Comparison of ENCODE assay signal across 1 cellular context in the genomic region with DNA sequence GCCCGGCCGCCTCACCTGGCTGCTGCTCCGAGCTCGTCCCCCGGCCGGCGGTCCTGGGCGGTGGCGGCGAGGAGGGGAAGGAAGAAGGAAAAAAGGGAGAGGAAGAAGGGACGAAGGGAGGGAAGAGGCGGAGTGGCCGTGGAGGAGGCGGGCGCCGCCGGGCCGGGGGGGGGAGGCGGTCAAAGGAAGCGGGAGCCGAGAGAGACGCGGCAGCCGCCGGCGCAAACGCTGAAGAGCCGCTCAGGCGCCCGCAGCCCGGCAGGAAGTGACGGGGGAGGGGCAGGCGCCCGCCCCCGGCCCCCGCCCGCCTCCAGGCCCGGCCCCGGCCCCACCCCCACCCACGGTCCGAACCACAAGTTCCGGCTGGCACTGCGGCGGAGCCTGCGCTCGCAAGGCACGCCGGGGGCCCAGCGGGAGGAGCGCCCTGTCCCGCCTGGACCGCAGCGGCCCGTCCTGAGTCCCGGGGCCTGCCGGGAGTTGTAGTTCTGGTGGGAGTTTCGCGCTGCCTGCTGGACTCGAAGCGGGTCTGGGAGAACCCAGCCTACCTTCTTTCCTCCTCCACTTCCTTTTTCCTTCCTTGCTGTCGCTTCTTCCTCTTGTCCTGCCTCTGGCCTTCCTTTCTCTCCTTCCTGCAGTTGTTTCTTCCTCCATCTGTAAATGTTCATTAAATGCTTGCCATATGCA.
TF ChIP-seq lines count a peak whose summit lies in the region.

A gene with protein sequence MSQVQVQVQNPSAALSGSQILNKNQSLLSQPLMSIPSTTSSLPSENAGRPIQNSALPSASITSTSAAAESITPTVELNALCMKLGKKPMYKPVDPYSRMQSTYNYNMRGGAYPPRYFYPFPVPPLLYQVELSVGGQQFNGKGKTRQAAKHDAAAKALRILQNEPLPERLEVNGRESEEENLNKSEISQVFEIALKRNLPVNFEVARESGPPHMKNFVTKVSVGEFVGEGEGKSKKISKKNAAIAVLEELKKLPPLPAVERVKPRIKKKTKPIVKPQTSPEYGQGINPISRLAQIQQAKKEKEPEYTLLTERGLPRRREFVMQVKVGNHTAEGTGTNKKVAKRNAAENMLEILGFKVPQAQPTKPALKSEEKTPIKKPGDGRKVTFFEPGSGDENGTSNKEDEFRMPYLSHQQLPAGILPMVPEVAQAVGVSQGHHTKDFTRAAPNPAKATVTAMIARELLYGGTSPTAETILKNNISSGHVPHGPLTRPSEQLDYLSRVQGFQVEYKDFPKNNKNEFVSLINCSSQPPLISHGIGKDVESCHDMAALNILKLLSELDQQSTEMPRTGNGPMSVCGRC (minus strand): TSS at position 234 of the 684 bp plus-strand sequence. CDS start 22,133 bp downstream, outside the sequence.

TF ChIP-seq in GM12878, 131 proteins besides CTCF, POLR2A, EP300 and RAD21 (continued from another document and continues in another):
- TF ChIP-seq, protein P1, sequence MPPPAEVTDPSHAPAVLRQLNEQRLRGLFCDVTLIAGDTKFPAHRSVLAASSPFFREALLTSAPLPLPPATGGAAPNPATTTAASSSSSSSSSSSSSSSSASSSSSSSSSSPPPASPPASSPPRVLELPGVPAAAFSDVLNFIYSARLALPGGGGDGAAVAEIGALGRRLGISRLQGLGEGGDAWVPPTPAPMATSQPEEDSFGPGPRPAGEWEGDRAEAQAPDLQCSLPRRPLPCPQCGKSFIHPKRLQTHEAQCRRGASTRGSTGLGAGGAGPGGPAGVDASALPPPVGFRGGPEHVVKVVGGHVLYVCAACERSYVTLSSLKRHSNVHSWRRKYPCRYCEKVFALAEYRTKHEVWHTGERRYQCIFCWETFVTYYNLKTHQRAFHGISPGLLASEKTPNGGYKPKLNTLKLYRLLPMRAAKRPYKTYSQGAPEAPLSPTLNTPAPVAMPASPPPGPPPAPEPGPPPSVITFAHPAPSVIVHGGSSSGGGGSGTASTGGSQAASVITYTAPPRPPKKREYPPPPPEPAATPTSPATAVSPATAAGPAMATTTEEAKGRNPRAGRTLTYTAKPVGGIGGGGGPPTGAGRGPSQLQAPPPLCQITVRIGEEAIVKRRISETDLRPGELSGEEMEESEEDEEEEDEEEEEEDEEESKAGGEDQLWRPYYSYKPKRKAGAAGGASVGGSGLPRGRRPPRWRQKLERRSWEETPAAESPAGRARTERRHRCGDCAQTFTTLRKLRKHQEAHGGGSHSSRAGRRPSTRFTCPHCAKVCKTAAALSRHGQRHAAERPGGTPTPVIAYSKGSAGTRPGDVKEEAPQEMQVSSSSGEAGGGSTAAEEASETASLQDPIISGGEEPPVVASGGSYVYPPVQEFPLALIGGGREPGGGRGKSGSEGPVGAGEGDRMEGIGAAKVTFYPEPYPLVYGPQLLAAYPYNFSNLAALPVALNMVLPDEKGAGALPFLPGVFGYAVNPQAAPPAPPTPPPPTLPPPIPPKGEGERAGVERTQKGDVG (CRISPR knock-in tag; IDR thresholded peaks at IDR 0.05), result no peak
- no peak for TF ChIP-seq HDAC2 (IDR thresholded peaks at IDR 0.05)
- peak; percentile 9; the same call in 1 of the 2 replicates for TF ChIP-seq LARP7 (IDR thresholded peaks at IDR 0.05)
- no peak for TF ChIP-seq TCF7 (IDR thresholded peaks at IDR 0.05; ENCODE audit: borderline replicate concordance)
- TF ChIP-seq CBX5 (IDR thresholded peaks at IDR 0.05; ENCODE audit: low read depth), result no peak; the same call in 1 of the 2 replicates
- TF ChIP-seq CREM (IDR thresholded peaks at IDR 0.05; ENCODE audit: low read depth), result peak; percentile 80; the same call in 1 of the 2 replicates
- TF ChIP-seq, protein P2, sequence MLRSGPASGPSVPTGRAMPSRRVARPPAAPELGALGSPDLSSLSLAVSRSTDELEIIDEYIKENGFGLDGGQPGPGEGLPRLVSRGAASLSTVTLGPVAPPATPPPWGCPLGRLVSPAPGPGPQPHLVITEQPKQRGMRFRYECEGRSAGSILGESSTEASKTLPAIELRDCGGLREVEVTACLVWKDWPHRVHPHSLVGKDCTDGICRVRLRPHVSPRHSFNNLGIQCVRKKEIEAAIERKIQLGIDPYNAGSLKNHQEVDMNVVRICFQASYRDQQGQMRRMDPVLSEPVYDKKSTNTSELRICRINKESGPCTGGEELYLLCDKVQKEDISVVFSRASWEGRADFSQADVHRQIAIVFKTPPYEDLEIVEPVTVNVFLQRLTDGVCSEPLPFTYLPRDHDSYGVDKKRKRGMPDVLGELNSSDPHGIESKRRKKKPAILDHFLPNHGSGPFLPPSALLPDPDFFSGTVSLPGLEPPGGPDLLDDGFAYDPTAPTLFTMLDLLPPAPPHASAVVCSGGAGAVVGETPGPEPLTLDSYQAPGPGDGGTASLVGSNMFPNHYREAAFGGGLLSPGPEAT (IDR thresholded peaks at IDR 0.05; ENCODE audit: low read depth), result no peak
- TF ChIP-seq MYB (IDR thresholded peaks at IDR 0.05; ENCODE audit: borderline replicate concordance, low read depth, low read length), result no peak
- TF ChIP-seq NR2C1 (IDR thresholded peaks at IDR 0.05), result peak; percentile 63; the same call in 1 of the 2 replicates
- TF ChIP-seq, protein P3, sequence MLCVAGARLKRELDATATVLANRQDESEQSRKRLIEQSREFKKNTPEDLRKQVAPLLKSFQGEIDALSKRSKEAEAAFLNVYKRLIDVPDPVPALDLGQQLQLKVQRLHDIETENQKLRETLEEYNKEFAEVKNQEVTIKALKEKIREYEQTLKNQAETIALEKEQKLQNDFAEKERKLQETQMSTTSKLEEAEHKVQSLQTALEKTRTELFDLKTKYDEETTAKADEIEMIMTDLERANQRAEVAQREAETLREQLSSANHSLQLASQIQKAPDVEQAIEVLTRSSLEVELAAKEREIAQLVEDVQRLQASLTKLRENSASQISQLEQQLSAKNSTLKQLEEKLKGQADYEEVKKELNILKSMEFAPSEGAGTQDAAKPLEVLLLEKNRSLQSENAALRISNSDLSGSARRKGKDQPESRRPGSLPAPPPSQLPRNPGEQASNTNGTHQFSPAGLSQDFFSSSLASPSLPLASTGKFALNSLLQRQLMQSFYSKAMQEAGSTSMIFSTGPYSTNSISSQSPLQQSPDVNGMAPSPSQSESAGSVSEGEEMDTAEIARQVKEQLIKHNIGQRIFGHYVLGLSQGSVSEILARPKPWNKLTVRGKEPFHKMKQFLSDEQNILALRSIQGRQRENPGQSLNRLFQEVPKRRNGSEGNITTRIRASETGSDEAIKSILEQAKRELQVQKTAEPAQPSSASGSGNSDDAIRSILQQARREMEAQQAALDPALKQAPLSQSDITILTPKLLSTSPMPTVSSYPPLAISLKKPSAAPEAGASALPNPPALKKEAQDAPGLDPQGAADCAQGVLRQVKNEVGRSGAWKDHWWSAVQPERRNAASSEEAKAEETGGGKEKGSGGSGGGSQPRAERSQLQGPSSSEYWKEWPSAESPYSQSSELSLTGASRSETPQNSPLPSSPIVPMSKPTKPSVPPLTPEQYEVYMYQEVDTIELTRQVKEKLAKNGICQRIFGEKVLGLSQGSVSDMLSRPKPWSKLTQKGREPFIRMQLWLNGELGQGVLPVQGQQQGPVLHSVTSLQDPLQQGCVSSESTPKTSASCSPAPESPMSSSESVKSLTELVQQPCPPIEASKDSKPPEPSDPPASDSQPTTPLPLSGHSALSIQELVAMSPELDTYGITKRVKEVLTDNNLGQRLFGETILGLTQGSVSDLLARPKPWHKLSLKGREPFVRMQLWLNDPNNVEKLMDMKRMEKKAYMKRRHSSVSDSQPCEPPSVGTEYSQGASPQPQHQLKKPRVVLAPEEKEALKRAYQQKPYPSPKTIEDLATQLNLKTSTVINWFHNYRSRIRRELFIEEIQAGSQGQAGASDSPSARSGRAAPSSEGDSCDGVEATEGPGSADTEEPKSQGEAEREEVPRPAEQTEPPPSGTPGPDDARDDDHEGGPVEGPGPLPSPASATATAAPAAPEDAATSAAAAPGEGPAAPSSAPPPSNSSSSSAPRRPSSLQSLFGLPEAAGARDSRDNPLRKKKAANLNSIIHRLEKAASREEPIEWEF (IDR thresholded peaks at IDR 0.05; ENCODE audit: insufficient replicate concordance, low read depth, low read length), result no peak
- TF ChIP-seq SPI1 (IDR thresholded peaks at IDR 0.05; ENCODE audit: borderline replicate concordance, insufficient read depth, low read depth, low read length), result peak; percentile 13; the same call in 1 of the 2 replicates
- TF ChIP-seq KDM1A (IDR thresholded peaks at IDR 0.05; ENCODE audit: borderline replicate concordance), result no peak
- TF ChIP-seq, protein P4, sequence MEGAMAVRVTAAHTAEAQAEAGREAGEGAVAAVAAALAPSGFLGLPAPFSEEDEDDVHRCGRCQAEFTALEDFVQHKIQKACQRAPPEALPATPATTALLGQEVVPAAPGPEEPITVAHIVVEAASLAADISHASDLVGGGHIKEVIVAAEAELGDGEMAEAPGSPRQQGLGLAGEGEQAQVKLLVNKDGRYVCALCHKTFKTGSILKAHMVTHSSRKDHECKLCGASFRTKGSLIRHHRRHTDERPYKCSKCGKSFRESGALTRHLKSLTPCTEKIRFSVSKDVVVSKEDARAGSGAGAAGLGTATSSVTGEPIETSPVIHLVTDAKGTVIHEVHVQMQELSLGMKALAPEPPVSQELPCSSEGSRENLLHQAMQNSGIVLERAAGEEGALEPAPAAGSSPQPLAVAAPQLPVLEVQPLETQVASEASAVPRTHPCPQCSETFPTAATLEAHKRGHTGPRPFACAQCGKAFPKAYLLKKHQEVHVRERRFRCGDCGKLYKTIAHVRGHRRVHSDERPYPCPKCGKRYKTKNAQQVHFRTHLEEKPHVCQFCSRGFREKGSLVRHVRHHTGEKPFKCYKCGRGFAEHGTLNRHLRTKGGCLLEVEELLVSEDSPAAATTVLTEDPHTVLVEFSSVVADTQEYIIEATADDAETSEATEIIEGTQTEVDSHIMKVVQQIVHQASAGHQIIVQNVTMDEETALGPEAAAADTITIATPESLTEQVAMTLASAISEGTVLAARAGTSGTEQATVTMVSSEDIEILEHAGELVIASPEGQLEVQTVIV (IDR thresholded peaks at IDR 0.05; ENCODE audit: borderline replicate concordance, partially characterized antibody), result peak; percentile 46
- TF ChIP-seq, protein P5, sequence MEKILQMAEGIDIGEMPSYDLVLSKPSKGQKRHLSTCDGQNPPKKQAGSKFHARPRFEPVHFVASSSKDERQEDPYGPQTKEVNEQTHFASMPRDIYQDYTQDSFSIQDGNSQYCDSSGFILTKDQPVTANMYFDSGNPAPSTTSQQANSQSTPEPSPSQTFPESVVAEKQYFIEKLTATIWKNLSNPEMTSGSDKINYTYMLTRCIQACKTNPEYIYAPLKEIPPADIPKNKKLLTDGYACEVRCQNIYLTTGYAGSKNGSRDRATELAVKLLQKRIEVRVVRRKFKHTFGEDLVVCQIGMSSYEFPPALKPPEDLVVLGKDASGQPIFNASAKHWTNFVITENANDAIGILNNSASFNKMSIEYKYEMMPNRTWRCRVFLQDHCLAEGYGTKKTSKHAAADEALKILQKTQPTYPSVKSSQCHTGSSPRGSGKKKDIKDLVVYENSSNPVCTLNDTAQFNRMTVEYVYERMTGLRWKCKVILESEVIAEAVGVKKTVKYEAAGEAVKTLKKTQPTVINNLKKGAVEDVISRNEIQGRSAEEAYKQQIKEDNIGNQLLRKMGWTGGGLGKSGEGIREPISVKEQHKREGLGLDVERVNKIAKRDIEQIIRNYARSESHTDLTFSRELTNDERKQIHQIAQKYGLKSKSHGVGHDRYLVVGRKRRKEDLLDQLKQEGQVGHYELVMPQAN (conservative IDR thresholded peaks at IDR 0.05), result peak; percentile 78
- no peak for TF ChIP-seq PAX5 (IDR thresholded peaks at IDR 0.05; ENCODE audit: borderline replicate concordance, low read depth, low read length)
- no peak for TF ChIP-seq JUND (IDR thresholded peaks at IDR 0.05; ENCODE audit: low read depth, low read length)
- 0 out of 2 replicates have a peak, but pooled peaks have one; percentile 15 for TF ChIP-seq NRF1 (conservative IDR thresholded peaks at IDR 0.05; ENCODE audit: low read depth, low read length)
- TF ChIP-seq STAT3 (IDR thresholded peaks at IDR 0.05; ENCODE audit: low read depth, low read length), result no peak
- TF ChIP-seq, protein P6, sequence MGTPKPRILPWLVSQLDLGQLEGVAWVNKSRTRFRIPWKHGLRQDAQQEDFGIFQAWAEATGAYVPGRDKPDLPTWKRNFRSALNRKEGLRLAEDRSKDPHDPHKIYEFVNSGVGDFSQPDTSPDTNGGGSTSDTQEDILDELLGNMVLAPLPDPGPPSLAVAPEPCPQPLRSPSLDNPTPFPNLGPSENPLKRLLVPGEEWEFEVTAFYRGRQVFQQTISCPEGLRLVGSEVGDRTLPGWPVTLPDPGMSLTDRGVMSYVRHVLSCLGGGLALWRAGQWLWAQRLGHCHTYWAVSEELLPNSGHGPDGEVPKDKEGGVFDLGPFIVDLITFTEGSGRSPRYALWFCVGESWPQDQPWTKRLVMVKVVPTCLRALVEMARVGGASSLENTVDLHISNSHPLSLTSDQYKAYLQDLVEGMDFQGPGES (IDR thresholded peaks at IDR 0.05), result no peak
- TF ChIP-seq ZNF207 (IDR thresholded peaks at IDR 0.05; ENCODE audit: borderline replicate concordance), result no peak
- TF ChIP-seq ZNF24 (IDR thresholded peaks at IDR 0.05), result no peak
- TF ChIP-seq, protein P7, sequence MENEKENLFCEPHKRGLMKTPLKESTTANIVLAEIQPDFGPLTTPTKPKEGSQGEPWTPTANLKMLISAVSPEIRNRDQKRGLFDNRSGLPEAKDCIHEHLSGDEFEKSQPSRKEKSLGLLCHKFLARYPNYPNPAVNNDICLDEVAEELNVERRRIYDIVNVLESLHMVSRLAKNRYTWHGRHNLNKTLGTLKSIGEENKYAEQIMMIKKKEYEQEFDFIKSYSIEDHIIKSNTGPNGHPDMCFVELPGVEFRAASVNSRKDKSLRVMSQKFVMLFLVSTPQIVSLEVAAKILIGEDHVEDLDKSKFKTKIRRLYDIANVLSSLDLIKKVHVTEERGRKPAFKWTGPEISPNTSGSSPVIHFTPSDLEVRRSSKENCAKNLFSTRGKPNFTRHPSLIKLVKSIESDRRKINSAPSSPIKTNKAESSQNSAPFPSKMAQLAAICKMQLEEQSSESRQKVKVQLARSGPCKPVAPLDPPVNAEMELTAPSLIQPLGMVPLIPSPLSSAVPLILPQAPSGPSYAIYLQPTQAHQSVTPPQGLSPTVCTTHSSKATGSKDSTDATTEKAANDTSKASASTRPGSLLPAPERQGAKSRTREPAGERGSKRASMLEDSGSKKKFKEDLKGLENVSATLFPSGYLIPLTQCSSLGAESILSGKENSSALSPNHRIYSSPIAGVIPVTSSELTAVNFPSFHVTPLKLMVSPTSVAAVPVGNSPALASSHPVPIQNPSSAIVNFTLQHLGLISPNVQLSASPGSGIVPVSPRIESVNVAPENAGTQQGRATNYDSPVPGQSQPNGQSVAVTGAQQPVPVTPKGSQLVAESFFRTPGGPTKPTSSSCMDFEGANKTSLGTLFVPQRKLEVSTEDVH (IDR thresholded peaks at IDR 0.05; ENCODE audit: low read depth, partially characterized antibody), result no peak
- peak; percentile 92 for TF ChIP-seq CHD2 (IDR thresholded peaks at IDR 0.05; ENCODE audit: borderline replicate concordance, low read depth, low read length)
- TF ChIP-seq NR2F1 (conservative IDR thresholded peaks at IDR 0.05), result no peak; the same call in 1 of the 2 replicates
- TF ChIP-seq ZNF622 (IDR thresholded peaks at IDR 0.05), result no peak
- TF ChIP-seq GATAD2B (conservative IDR thresholded peaks at IDR 0.05; ENCODE audit: low read depth), result no peak
- 0 out of 2 replicates have a peak, but pooled peaks have one; percentile 5 for TF ChIP-seq ZNF217 (IDR thresholded peaks at IDR 0.05)
- TF ChIP-seq POLR2AphosphoS2 (IDR thresholded peaks at IDR 0.05; ENCODE audit: low read depth, low read length), result no peak
- TF ChIP-seq, protein P8, sequence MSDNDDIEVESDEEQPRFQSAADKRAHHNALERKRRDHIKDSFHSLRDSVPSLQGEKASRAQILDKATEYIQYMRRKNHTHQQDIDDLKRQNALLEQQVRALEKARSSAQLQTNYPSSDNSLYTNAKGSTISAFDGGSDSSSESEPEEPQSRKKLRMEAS (IDR thresholded peaks at IDR 0.05; ENCODE audit: low read depth, low read length), result no peak
- 0 out of 2 replicates have a peak, but pooled peaks have one; percentile 53 for TF ChIP-seq GABPA (IDR thresholded peaks at IDR 0.05; ENCODE audit: low read depth)
